29 cellular contexts compared by ENCODE assay signal in genomic region chr6:6564154-6564553, GRCh38. TPM values are rescaled to one million over a fixed set of nuclear protein-coding genes. Genes with fewer than 3 reads are reported as not detected.
"Had no signal": no experiment of that assay in that cellular context is flagged by ENCODE, and none has a peak within 500 bp of the region (broad histone marks: within the 10 kb centered on the region; RNA-seq: fewer than 3 reads in every experiment).

No MANE protein-coding gene starts in this region.

- H3K4me3 Mint-ChIP-seq: brain; effector memory CD8-positive, alpha-beta T cell; nephron progenitor cell; stimulated activated naive B cell treated with anti-CD40 and anti-IgM and Interleukin-4, amounts not matched to agents 10 μg/mL and 1 μg/mL and 100 μg/mL, for 72 hours; T-helper 1 cell treated with Interleukin-12 subunit alpha and Interleukin-12 subunit beta and Interleukin-4 antibody, amounts not matched to agents 30 μg/mL and 1 μg/mL, for 36 hours had no signal

- H3K9me3 Mint-ChIP-seq: effector memory CD8-positive, alpha-beta T cell had no signal

- H3K4me1 Mint-ChIP-seq: brain, nephron progenitor cell had no signal

- ATAC-seq: activated CD4-positive, CD25-positive, alpha-beta regulatory T cell treated with anti-CD3 and anti-CD28 coated beads, Interleukin-2, amount 50 U/mL, for 24 hours; effector memory CD8-positive, alpha-beta T cell; gastroesophageal sphincter; mucosa of descending colon; right lobe of liver; stimulated activated naive B cell treated with anti-CD40 and anti-IgM and Interleukin-4, amounts not matched to agents 10 μg/mL and 1 μg/mL and 100 μg/mL, for 72 hours had no signal

- H3K36me3 Mint-ChIP-seq: brain had no signal

- DNase-seq: activated CD4-positive, alpha-beta T cell treated with anti-CD3 and anti-CD28 coated beads, Interleukin-2, amount 50 U/mL, for 1 hour; activated effector memory CD4-positive, alpha-beta T cell treated with anti-CD3 and anti-CD28 coated beads, Interleukin-2, amount 50 U/mL, for 16 hours; dorsolateral prefrontal cortex; effector memory CD8-positive, alpha-beta T cell; erythroblast; islet precursor cell; left ventricle myocardium inferior; mucosa of descending colon; nephron progenitor cell; right lobe of liver; SK-N-SH; stimulated activated naive B cell treated with anti-CD40 and anti-IgM and Interleukin-4, amounts not matched to agents 10 μg/mL and 1 μg/mL and 100 μg/mL, for 72 hours; SW 1271; T1000; upper lobe of left lung; WERI-Rb-1 had no signal

- H3K27me3 Mint-ChIP-seq: stimulated activated naive B cell treated with anti-CD40 and anti-IgM and Interleukin-4, amounts not matched to agents 10 μg/mL and 1 μg/mL and 100 μg/mL, for 72 hours had no signal

- H3K27ac Mint-ChIP-seq: activated naive CD4-positive, alpha-beta T cell treated with anti-CD3 and anti-CD28 coated beads, Interleukin-2, amount 50 U/mL, for 72 hours; brain; effector memory CD8-positive, alpha-beta T cell; nephron progenitor cell; progenitor cell of endocrine pancreas; stimulated activated naive B cell treated with anti-CD40 and anti-IgM and Interleukin-4, amounts not matched to agents 10 μg/mL and 1 μg/mL and 100 μg/mL, for 72 hours; T-helper 1 cell treated with Interleukin-12 subunit alpha and Interleukin-12 subunit beta and Interleukin-4 antibody, amounts not matched to agents 30 μg/mL and 1 μg/mL, for 36 hours had no signal

RNA-seq across cellular contexts. Expression of gene LY86, which starts 24.4 kb away (rescaled TPM):
- total RNA-seq: ascending aorta, cardiac muscle cell, fibroblast of lung, fibroblast of villous mesenchyme, myocyte, osteocyte, progenitor cell of endocrine pancreas, renal cortical epithelial cell had no signal
